8 cellular contexts compared by ENCODE assay signal in the genomic region with DNA sequence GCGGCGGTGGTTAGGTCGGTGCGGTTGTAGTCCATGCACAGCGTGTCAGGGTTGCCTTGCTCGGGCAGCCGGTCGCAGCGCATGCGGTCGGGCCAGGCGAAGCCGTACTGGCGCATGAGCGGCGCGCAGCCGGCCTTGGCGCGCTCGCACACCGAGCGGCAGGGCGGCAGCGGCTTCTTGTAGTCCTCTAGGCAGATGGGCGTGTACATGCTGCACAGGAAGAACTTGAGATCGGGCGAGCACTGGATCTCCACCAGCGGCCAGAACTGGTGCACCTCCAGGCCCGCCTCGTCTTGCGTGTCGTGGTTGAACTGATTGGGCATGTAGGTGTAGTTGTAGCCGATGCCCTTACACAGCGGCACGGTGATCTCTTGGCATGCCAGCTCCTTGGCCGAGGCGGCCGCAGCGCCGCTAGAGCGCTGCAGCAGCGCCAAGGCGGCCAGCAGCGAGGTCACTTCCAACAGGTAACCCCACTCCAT. TPM values are rescaled to one million over a fixed set of nuclear protein-coding genes. Genes with fewer than 3 reads are reported as not detected.
A peak's percentile ranks its signal among the peaks of the same experiment; 100 is the strongest.
DNase-seq lines count a peak whose midpoint lies in the region; ATAC-seq, FAIRE-seq and TF ChIP-seq lines count a peak whose summit lies in the region.

No MANE protein-coding gene starts in this region.

- H3K4me2 ChIP-seq in A549 (peak overlapping the region; percentile 99), fibroblast of lung (ENCODE audit: extremely low read depth, insufficient read depth, low read length) (peak overlapping the region; percentile 97)

- peak overlapping the region; percentile 54 for H2AFZ ChIP-seq in fibroblast of lung (ENCODE audit: low read length)

- TF ChIP-seq POLR2A in A549 (IDR thresholded peaks at IDR 0.05; ENCODE audit: low read length) (peak; percentile 39; the same call in 1 of the 2 replicates), transverse colon (IDR thresholded peaks at IDR 0.05) (peak; percentile 29)

- FAIRE-seq in A549 (lab: Jason Lieb, UNC), result no peak

- no peak for TF ChIP-seq EP300 in A549 (IDR thresholded peaks at IDR 0.05)
- no peak for TF ChIP-seq EP300 in transverse colon (IDR thresholded peaks at IDR 0.05; ENCODE audit: low read depth)

- peak overlapping the region in 2 of 9 donors; percentile 29 to 43 for H3K27ac Mint-ChIP-seq in naive thymus-derived CD4-positive, alpha-beta T cell

- TF ChIP-seq RAD21 in A549 (conservative IDR thresholded peaks at IDR 0.05 in 1 of 2, IDR thresholded peaks at IDR 0.05 in 1 of 2), result no peak

- H3K4me3 ChIP-seq in A549 (peak overlapping the region; percentile 70), GM12865 (ENCODE audit: low read depth, low read length) (peak overlapping the region; percentile 61), fibroblast of lung (replicated peaks in 1 of 4; ENCODE audit: control extremely low read depth in 1 of 4, insufficient read depth in 1 of 4, low read depth in 3 of 4, low read length in 4 of 4) (peak overlapping the region; percentile 49 to 68 (median 63)), transverse colon (peak overlapping the region; percentile 53 to 94 (median 82))
- H3K4me3 ChIP-seq in naive thymus-derived CD4-positive, alpha-beta T cell (ENCODE audit: low read length), result peak overlapping the region; percentile 47

- H3K4me1 Mint-ChIP-seq in naive thymus-derived CD4-positive, alpha-beta T cell, result peaks cover 16 to 51% (median 23%) of the 10 kb centered on the region in 7 donors

- peaks cover 0 to 1% (median 0%) of the 10 kb centered on the region in 11 donors for H3K9me3 Mint-ChIP-seq in naive thymus-derived CD4-positive, alpha-beta T cell

- H3K36me3 ChIP-seq in fibroblast of lung (ENCODE audit: control insufficient read depth, insufficient read depth, low read length), result no peaks in the 10 kb centered on the region
- no peaks in the 10 kb centered on the region for H3K36me3 ChIP-seq in naive thymus-derived CD4-positive, alpha-beta T cell (ENCODE audit: control insufficient read depth in 2 of 3, insufficient read depth in 3 of 3, low read length in 3 of 3)
- no peaks in the 10 kb centered on the region for H3K36me3 ChIP-seq in transverse colon

- CTCF ChIA-PET in A549 (lab: Yijun Ruan, JAX), result interaction anchor here (0.6 to 10.4 kb wide), 10 partner anchors 10 to 1139 kb away, joined by 3 to 105 read pairs (median 4); no protein-coding TSS in a partner anchor
- CTCF ChIA-PET in naive thymus-derived CD4-positive, alpha-beta T cell (lab: Charles Lee), result no interaction called here

- H3K9me3 ChIP-seq in A549 (no peaks in the 10 kb centered on the region), fibroblast of lung (ENCODE audit: control insufficient read depth, insufficient read depth, low read depth, low read length) (no peaks in the 10 kb centered on the region), transverse colon (no peaks in the 10 kb centered on the region)
- H3K9me3 ChIP-seq in naive thymus-derived CD4-positive, alpha-beta T cell (ENCODE audit: control insufficient read depth in 2 of 3, low read length in 3 of 3), result no peaks in the 10 kb centered on the region

- TF ChIP-seq CTCF in A549 (IDR thresholded peaks at IDR 0.05) (no peak; the same call in 2 of the 3 replicates), GM12865 (IDR thresholded peaks at IDR 0.05; ENCODE audit: insufficient read depth, low read depth, low read length, missing control alignments) (no peak), fibroblast of lung (conservative IDR thresholded peaks at IDR 0.05 in 1 of 2, IDR thresholded peaks at IDR 0.05 in 1 of 2; ENCODE audit: low read depth in 1 of 2, low read length in 2 of 2) (no peak), transverse colon (IDR thresholded peaks at IDR 0.05) (no peak)

- no peaks in the 10 kb centered on the region for H3K79me2 ChIP-seq in fibroblast of lung (ENCODE audit: control insufficient read depth, insufficient read depth, low read length)

- H3K9ac ChIP-seq in fibroblast of lung (ENCODE audit: insufficient read depth, low read length), result no peak overlapping the region

- intact Hi-C loops in naive thymus-derived CD4-positive, alpha-beta T cell (cut with micrococcal nuclease), result loop anchor here (2.0 to 10.0 kb wide), 3 partner anchors 186 to 550 kb away; partner anchors contain the start of gene CUL2 (in 1 of the 2)
- intact Hi-C loops in transverse colon (cut with DNase I; ENCODE audit: low total_unique reads), result no loop called here

- 0% methylated on average over 7 of the region's 45 CpGs for WGBS in A549 (ENCODE audit: missing lambda C conversion rate)
- 0% methylated on average over 32 of the region's 45 CpGs; no CpG with 5 or more reads in 1 of the 2 donors for WGBS in transverse colon (ENCODE audit: low coverage in 1 of 2), 2 donors

- no peaks in the 10 kb centered on the region for H3K36me3 Mint-ChIP-seq in naive thymus-derived CD4-positive, alpha-beta T cell

- H3K4me3 Mint-ChIP-seq in naive thymus-derived CD4-positive, alpha-beta T cell, result peak overlapping the region; percentile 81 to 94 (median 86)

- peak overlapping the region; percentile 83 to 95 for H3K27ac ChIP-seq in A549
- no peak overlapping the region for H3K27ac ChIP-seq in fibroblast of lung (ENCODE audit: insufficient read depth, low read length)
- no peak overlapping the region for H3K27ac ChIP-seq in naive thymus-derived CD4-positive, alpha-beta T cell (ENCODE audit: low read depth, low read length)
- peak overlapping the region; percentile 92 to 96 (median 94) for H3K27ac ChIP-seq in transverse colon

- ATAC-seq in A549, result peak; percentile 44 to 55
- ATAC-seq in HG02852 (IDR thresholded peaks at IDR 0.05; ENCODE audit: unreplicated experiment), result peak; percentile 28
- peak; percentile 45 for ATAC-seq in naive thymus-derived CD4-positive, alpha-beta T cell

- in situ Hi-C loops in transverse colon (cut with MboI; ENCODE audit: low pct_ligation_motif_present in 1 of 4, low pct_unique_long_range_greater_than_20kb in 1 of 4, low sequenced_read_pairs in 3 of 4), result loop anchor here (25.0 kb wide), 3 partner anchors 271 to 1146 kb away; no protein-coding TSS in a partner anchor

- POLR2A ChIA-PET in A549 (lab: Yijun Ruan, JAX), result interaction anchor here (1.3 kb wide), 1 partner anchor 1084 kb away, joined by 4 read pairs; no protein-coding TSS in a partner anchor
- POLR2A ChIA-PET in naive thymus-derived CD4-positive, alpha-beta T cell (lab: Charles Lee), result no interaction called here

- H4K20me1 ChIP-seq in fibroblast of lung (ENCODE audit: control insufficient read depth, extremely low read depth, insufficient read depth, low read length), result no peaks in the 10 kb centered on the region

- H3K4me1 ChIP-seq in A549 (peaks cover 31% of the 10 kb centered on the region), fibroblast of lung (ENCODE audit: control insufficient read depth, extremely low read depth, insufficient read depth, low read length) (peaks cover 12% of the 10 kb centered on the region), transverse colon (peaks cover 0 to 31% (median 26%) of the 10 kb centered on the region in 4 donors)
- H3K4me1 ChIP-seq in naive thymus-derived CD4-positive, alpha-beta T cell (ENCODE audit: control insufficient read depth in 2 of 2, insufficient read depth in 2 of 2, low read length in 2 of 2), result peaks cover 4 to 5% of the 10 kb centered on the region in 2 donors

- peak; percentile 50 to 90 for DNase-seq in A549 (ENCODE audit: low read depth in 1 of 2, low spot score in 1 of 2)
- DNase-seq in GM12865 (ENCODE audit: low read depth), result peak; percentile 87
- DNase-seq in NCI-H2171 (lab: John Stamatoyannopoulos, UW), result peak; percentile 35
- DNase-seq in activated T-cell treated with anti-CD3 and anti-CD28 coated beads, Interleukin-2, amount 50 U/mL, for 48 hours, result peak; percentile 66 to 76
- peak; percentile 82 to 87 for DNase-seq in fibroblast of lung (ENCODE audit: low read depth in 2 of 2)
- peak in 7 of 9 donors; percentile 21 to 56 (median 37) for DNase-seq in naive thymus-derived CD4-positive, alpha-beta T cell
- peak; percentile 71 for DNase-seq in transverse colon

- peaks cover 19 to 81% (median 37%) of the 10 kb centered on the region in 5 donors for H3K27me3 Mint-ChIP-seq in naive thymus-derived CD4-positive, alpha-beta T cell

- H3K27me3 ChIP-seq in fibroblast of lung (ENCODE audit: control insufficient read depth, insufficient read depth, low read length) (no peaks in the 10 kb centered on the region), transverse colon (peaks cover 11% of the 10 kb centered on the region)
- H3K27me3 ChIP-seq in naive thymus-derived CD4-positive, alpha-beta T cell (ENCODE audit: control insufficient read depth in 2 of 2, insufficient read depth in 2 of 2, low read length in 2 of 2), result peaks cover 3 to 12% of the 10 kb centered on the region in 2 donors

TF ChIP-seq in A549, 52 proteins besides CTCF, POLR2A, EP300 and RAD21 (continues in another document):
- TF ChIP-seq RNF2 (IDR thresholded peaks at IDR 0.05; ENCODE audit: borderline replicate concordance, low read depth), result peak; percentile 75; the same call in 1 of the 2 replicates
- TF ChIP-seq GATA3 (IDR thresholded peaks at IDR 0.05; ENCODE audit: borderline replicate concordance), result no peak

RNA-seq across cellular contexts. Expression of gene FZD8, which starts 1.1 kb away (rescaled TPM):
- polyA plus RNA-seq in A549 (2011; rRNA removed) (4.4 and 4.9 TPM in 2 replicates), A549 (2017; fragmentation: RNase III; extraction: RNeasy Plus Mini Kit Qiagen cat#74134 plus additional on column Dnase treatment) (9.3 to 13.4 TPM (median 13.1 TPM) in 3 replicates), fibroblast of lung (0.12 and 0.23 TPM in 2 replicates)
- polyA plus RNA-seq in A549 (2012; cell fraction: cytosol; rRNA removed), result 10.2 and 18.1 TPM in 2 replicates
- polyA plus RNA-seq in A549 (2012; cell fraction: nucleus; rRNA removed), result 22.2 and 33.0 TPM in 2 replicates
- 10.2 and 10.5 TPM in 2 replicates for polyA minus RNA-seq in A549 (2011; rRNA and poly(A)+ RNA removed)
- total RNA-seq in fibroblast of lung (0.66 and 0.77 TPM in 2 replicates), transverse colon (10 to 100 TPM in 2 of 4 donors, 1 to 10 TPM in 2; 8.6 to 14.9 (median 10.6) TPM)
- 0.28 and 0.73 TPM in 2 replicates for polyA plus RNA-seq in fibroblast of lung (2012)
- 0.30 TPM in 1 of 2 replicates, not detected in the other for polyA minus RNA-seq in fibroblast of lung (ENCODE audit: low replicate concordance)
- total RNA-seq in naive thymus-derived CD4-positive, alpha-beta T cell, result 1 to 10 TPM in 1 of 5 experiments, under 1 TPM in 4; 0.19 to 1.7 (median 0.47) TPM
- polyA plus RNA-seq in naive thymus-derived CD4-positive, alpha-beta T cell, result not detected

RNA-seq across cellular contexts. Expression of gene GJD4, which starts 35.8 kb away (rescaled TPM):
- polyA plus RNA-seq in A549 (2011; rRNA removed) (not detected in 2 replicates), A549 (2017; fragmentation: RNase III; extraction: RNeasy Plus Mini Kit Qiagen cat#74134 plus additional on column Dnase treatment) (0.05 TPM in 1 of 3 replicates, not detected in the others), fibroblast of lung (not detected in 2 replicates)
- 0.03 TPM in 1 of 2 replicates, not detected in the other for polyA plus RNA-seq in A549 (2012; cell fraction: cytosol; rRNA removed)
- 0.07 TPM in 2 replicates for polyA plus RNA-seq in A549 (2012; cell fraction: nucleus; rRNA removed)
- not detected in 2 replicates for polyA minus RNA-seq in A549 (2011; rRNA and poly(A)+ RNA removed)
- total RNA-seq in fibroblast of lung (0.17 TPM in 1 of 2 replicates, not detected in the other), transverse colon (not detected)
- not detected in 2 replicates for polyA plus RNA-seq in fibroblast of lung (2012)
- polyA minus RNA-seq in fibroblast of lung (ENCODE audit: low replicate concordance), result not detected in 2 replicates
- not detected for total RNA-seq in naive thymus-derived CD4-positive, alpha-beta T cell
- not detected for polyA plus RNA-seq in naive thymus-derived CD4-positive, alpha-beta T cell

Comparison
In these comparisons a context has a peak if more than half of its experiments do, and no peak if none do; other contexts are left out.
1. DNase-seq: peak in every context shown above with its lines; median percentile 87 in GM12865; 84 in fibroblast of lung; 71 in activated T-cell treated with anti-CD3 and anti-CD28 coated beads, Interleukin-2, amount 50 U/mL, for 48 hours; 71 in transverse colon; 70 in A549; 37 in naive thymus-derived CD4-positive, alpha-beta T cell; 35 in NCI-H2171.
2. H3K27ac ChIP-seq: peak in A549 (2 of 2) and transverse colon (4 of 4); none in fibroblast of lung (single experiment) and naive thymus-derived CD4-positive, alpha-beta T cell (single experiment).
3. Peak in every context shown above with its lines, with median percentiles within 50 percentile points of each other: ATAC-seq and H3K4me3 ChIP-seq.